8 cellular contexts compared by ENCODE assay signal in the genomic region with DNA sequence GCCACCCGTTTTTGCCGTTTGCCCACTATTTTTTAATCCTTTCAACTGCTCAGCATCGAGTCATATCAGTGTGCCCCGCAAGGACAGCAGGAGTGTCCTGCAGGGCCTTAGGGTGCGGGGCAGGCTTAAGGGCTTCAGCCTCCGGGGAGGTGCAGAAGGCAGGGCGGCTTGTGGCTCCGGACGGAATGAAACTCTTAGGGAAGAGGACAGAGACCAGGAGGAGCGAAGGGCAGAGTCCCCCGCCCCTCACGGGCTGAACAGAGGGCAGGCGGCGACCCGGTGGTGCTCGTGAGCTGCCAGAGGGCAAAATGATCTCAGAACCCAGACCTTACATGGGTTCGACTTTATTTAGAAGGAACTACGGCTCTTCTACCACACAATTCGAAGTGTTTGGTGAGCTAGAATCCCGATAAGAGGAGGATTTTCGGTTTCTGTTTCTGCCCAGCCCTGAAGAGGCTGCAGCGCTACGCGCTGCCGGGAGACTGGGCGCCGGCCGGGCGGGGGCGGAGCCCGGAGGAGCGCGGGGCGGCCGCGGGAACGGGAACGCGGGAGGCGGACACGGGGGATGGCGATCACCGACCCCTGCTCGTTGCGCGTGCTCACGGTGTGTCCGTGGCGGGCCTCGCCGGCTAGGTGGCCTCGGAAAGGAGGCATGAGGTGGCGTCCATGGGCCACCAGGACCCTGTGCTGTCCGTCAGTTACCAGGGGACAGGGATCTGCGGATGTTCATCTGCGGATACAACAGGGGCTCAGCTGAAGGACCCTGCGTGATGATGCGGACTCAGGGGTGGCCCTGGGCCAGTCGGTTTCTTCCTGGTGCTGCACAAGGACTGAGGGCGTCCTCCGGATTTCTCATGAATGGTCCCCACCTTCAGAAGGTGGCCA. TPM values are rescaled to one million over a fixed set of nuclear protein-coding genes. Genes with fewer than 3 reads are reported as not detected.
DNase-seq lines count a peak whose midpoint lies in the region; ATAC-seq lines count a peak whose summit lies in the region.

No MANE protein-coding gene starts in this region.

- H3K27me3 ChIP-seq in adipocyte (replicated peaks; ENCODE audit: control insufficient read depth, insufficient read depth, low read length) (no peaks in the 10 kb centered on the region), trophoblast cell (ENCODE audit: insufficient read depth, low read length) (no peaks in the 10 kb centered on the region), aorta (ENCODE audit: control insufficient read depth in 1 of 2, insufficient read depth in 2 of 2, low read length in 1 of 2) (no peaks in the 10 kb centered on the region)

- peaks cover 5% of the 10 kb centered on the region for H3K79me1 ChIP-seq in trophoblast cell (ENCODE audit: low read length)

- no peak overlapping the region for H3K27ac ChIP-seq in SK-N-MC
- no peak overlapping the region for H3K27ac ChIP-seq in trophoblast cell (ENCODE audit: low read depth, low read length)
- peak overlapping the region; percentile 6 to 90 for H3K27ac ChIP-seq in aorta (ENCODE audit: low read depth in 1 of 2, low read length in 2 of 2)

- peak; percentile 53 for ATAC-seq in GM21360 (IDR thresholded peaks at IDR 0.05; ENCODE audit: unreplicated experiment)
- ATAC-seq in aorta (ENCODE audit: low FRiP score), result peak; percentile 89

- DNase-seq in DMS79 treated with DMSO at 0.1 percent for 48 hours (lab: John Stamatoyannopoulos, UW), result peak; percentile 40
- DNase-seq in HPDE6-E6E7 (ENCODE audit: extremely low spot score), result peak; percentile 71
- no peak for DNase-seq in SK-N-MC (ENCODE audit: low read depth, low spot score)
- DNase-seq in adipocyte (ENCODE audit: low read depth), result peak; percentile 89
- DNase-seq in cardiac septum (ENCODE audit: low spot score), result peak; percentile 89
- DNase-seq in trophoblast cell, result peak; percentile 29 to 61
- peak; percentile 71 to 90 for DNase-seq in aorta

- H3K36me3 ChIP-seq in SK-N-MC (ENCODE audit: insufficient read depth, low read length), result no peaks in the 10 kb centered on the region
- H3K36me3 ChIP-seq in adipocyte (ENCODE audit: control insufficient read depth, insufficient read depth, low read length, severe bottlenecking), result no peaks in the 10 kb centered on the region
- H3K36me3 ChIP-seq in trophoblast cell (ENCODE audit: control insufficient read depth in 1 of 2, insufficient read depth in 2 of 2, low read length in 2 of 2), result no peaks in the 10 kb centered on the region
- H3K36me3 ChIP-seq in aorta (ENCODE audit: control insufficient read depth in 1 of 2, insufficient read depth in 2 of 2, low read length in 1 of 2), result no peaks in the 10 kb centered on the region

- no peak overlapping the region for H4K12ac ChIP-seq in trophoblast cell (ENCODE audit: low read depth, low read length)

- H3K18ac ChIP-seq in trophoblast cell (ENCODE audit: low read length), result no peak overlapping the region

- H3K79me2 ChIP-seq in trophoblast cell (ENCODE audit: control insufficient read depth, insufficient read depth, low read length, poor library complexity), result no peaks in the 10 kb centered on the region

- H3K4me1 ChIP-seq in adipocyte (ENCODE audit: control insufficient read depth, insufficient read depth, low read length) (peaks cover 43% of the 10 kb centered on the region), trophoblast cell (ENCODE audit: control insufficient read depth in 1 of 2, insufficient read depth in 2 of 2, low read length in 2 of 2) (peaks cover 6 to 10% of the 10 kb centered on the region in 2 experiments), aorta (ENCODE audit: control insufficient read depth in 1 of 2, insufficient read depth in 2 of 2, low read length in 2 of 2) (no peaks in the 10 kb centered on the region)

- H3K9me3 ChIP-seq in SK-N-MC (ENCODE audit: low read depth, low read length) (no peaks in the 10 kb centered on the region), adipocyte (ENCODE audit: control insufficient read depth, low read length) (no peaks in the 10 kb centered on the region), trophoblast cell (ENCODE audit: insufficient read depth, low read depth, low read length) (peaks cover 6% of the 10 kb centered on the region), aorta (ENCODE audit: control insufficient read depth, low read length) (no peaks in the 10 kb centered on the region)

- no peak overlapping the region for H2AFZ ChIP-seq in trophoblast cell (ENCODE audit: insufficient read depth, low read length, poor library complexity)

- H4K91ac ChIP-seq in trophoblast cell (ENCODE audit: low read depth, low read length), result no peak overlapping the region

- H2BK12ac ChIP-seq in trophoblast cell (ENCODE audit: low read length), result no peak overlapping the region

- H3K4me3 ChIP-seq in SK-N-MC (peak overlapping the region; percentile 72), adipocyte (ENCODE audit: low read length) (peak overlapping the region; percentile 93), trophoblast cell (ENCODE audit: low read depth, low read length) (peak overlapping the region; percentile 79), aorta (ENCODE audit: low read length in 2 of 2) (peak overlapping the region; percentile 57 to 74)

- intact Hi-C loops in cardiac septum (cut with DNase I) (loop anchor here (5.0 kb wide), 1 partner anchor 189 kb away; no protein-coding TSS in a partner anchor), aorta (cut with DNase I) (no loop called here)

- no peak overlapping the region for H4K8ac ChIP-seq in trophoblast cell (ENCODE audit: low read depth, low read length)

- H3K9ac ChIP-seq in SK-N-MC (ENCODE audit: insufficient read length) (peak overlapping the region; percentile 47), adipocyte (ENCODE audit: low read length) (peak overlapping the region; percentile 98), trophoblast cell (ENCODE audit: low read length) (no peak overlapping the region)

- H2AK5ac ChIP-seq in trophoblast cell (ENCODE audit: low read length), result no peak overlapping the region

- no peak overlapping the region for H3K4ac ChIP-seq in trophoblast cell (ENCODE audit: low read depth, low read length)

- peak overlapping the region; percentile 96 for H3K4me2 ChIP-seq in trophoblast cell (ENCODE audit: low read length)

- H3K14ac ChIP-seq in trophoblast cell (ENCODE audit: low read length), result no peak overlapping the region

- WGBS in trophoblast cell (ENCODE audit: extremely low coverage, insufficient coverage, insufficient read length), result no CpG with 5 or more reads among the region's 61 CpGs
- 1 to 2% methylated on average over 61 of the region's 61 CpGs for WGBS in aorta, 2 donors

- H3K23ac ChIP-seq in trophoblast cell (ENCODE audit: low read length), result no peak overlapping the region

- H2BK5ac ChIP-seq in trophoblast cell (ENCODE audit: low read depth, low read length, poor library complexity), result no peak overlapping the region

- H2BK120ac ChIP-seq in trophoblast cell (ENCODE audit: insufficient read depth, low read length, poor library complexity), result no peak overlapping the region

RNA-seq across cellular contexts. Expression of a gene that starts 4.3 kb away (rescaled TPM):
- 46.3 TPM for total RNA-seq in cardiac septum
- polyA plus RNA-seq in trophoblast cell (2013), result 0.85 and 1.3 TPM in 2 replicates
- 100 to 1,000 TPM; 122 to 171 TPM for total RNA-seq in aorta
- 10 to 100 TPM; 58.7 to 70.8 TPM for polyA plus RNA-seq in aorta

Comparison
In these comparisons a context has a peak if more than half of its experiments do, and no peak if none do; other contexts are left out.
1. H3K27ac ChIP-seq: peak in aorta (2 of 2); none in SK-N-MC (single experiment) and trophoblast cell (single experiment).
2. Peak in every context shown above with its lines, with median percentiles within 50 percentile points of each other: H3K4me3 ChIP-seq.